41 cellular contexts compared by ENCODE assay signal in the genomic region with DNA sequence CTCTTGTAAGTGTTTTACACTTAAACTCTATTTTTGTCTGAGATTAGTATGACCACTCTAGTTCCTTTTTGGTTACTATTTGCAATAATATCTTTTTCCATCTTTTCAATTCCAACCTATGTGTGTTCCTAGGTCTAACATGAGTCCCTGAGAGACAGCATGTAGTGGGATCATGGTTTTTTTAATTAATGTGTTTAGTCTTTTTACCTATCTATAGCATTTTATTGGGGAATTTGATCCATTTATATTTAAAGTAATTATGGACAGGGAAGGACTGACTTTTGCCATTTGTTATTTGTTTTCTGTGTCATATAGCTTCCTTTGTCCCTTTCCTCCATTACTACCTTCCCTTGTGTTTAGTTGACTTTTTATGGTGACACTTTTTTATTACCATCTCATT. TPM values are rescaled to one million over a fixed set of nuclear protein-coding genes. Genes with fewer than 3 reads are reported as not detected.
"Had no signal": no experiment of that assay in that cellular context is flagged by ENCODE, and none has a peak within 500 bp of the region (broad histone marks: within the 10 kb centered on the region; RNA-seq: fewer than 3 reads in every experiment).

No MANE protein-coding gene starts in this region.

- H3K4me3 Mint-ChIP-seq: activated naive CD4-positive, alpha-beta T cell treated with anti-CD3 and anti-CD28 coated beads for 36 hours; activated naive CD4-positive, alpha-beta T cell treated with anti-CD3 and anti-CD28 coated beads, Interleukin-2, amount 10 ng/mL, durations not matched to agents 7 days and 5 days; activated naive CD4-positive, alpha-beta T cell treated with anti-CD3 and anti-CD28 coated beads, Interleukin-2, amount 50 U/mL, for 24 hours; activated naive CD8-positive, alpha-beta T cell; activated naive CD8-positive, alpha-beta T cell treated with anti-CD3 and anti-CD28 coated beads for 36 hours; activated T-cell treated with anti-CD3 and anti-CD28 coated beads, Interleukin-2, amount 50 U/mL, for 24 hours; activated T-cell treated with anti-CD3 and anti-CD28 coated beads, Interleukin-2, amount 50 U/mL, for 4 hours; activated T-cell treated with anti-CD3 and anti-CD28 coated beads, Interleukin-2, amount 50 U/mL, for 72 hours; activated T-helper 1 cell treated with anti-CD3 and anti-CD28 coated beads, Interleukin-12 subunit alpha, Interleukin-12 subunit beta, Interleukin-2, Interleukin-4 antibody, amounts not matched to agents 30 ng/mL and 10 ng/mL and 1 ng/mL, durations not matched to agents 14 hours and 24 hours and 36 hours; activated T-helper 17 cell treated with anti-CD3 and anti-CD28 coated beads, Interleukin-2, amount 50 U/mL, for 72 hours; brain; central memory CD8-positive, alpha-beta T cell had no signal

- H3K27ac ChIP-seq: adrenal gland, ascending aorta, body of pancreas, brain microvascular endothelial cell, breast epithelium, cardiac muscle cell had no signal

- H3K4me3 ChIP-seq: adrenal gland, ascending aorta, body of pancreas, breast epithelium, cardiac muscle cell had no signal

- H3K27me3 ChIP-seq: adrenal gland, ascending aorta, body of pancreas, brain microvascular endothelial cell, breast epithelium, cardiac muscle cell had no signal

- FAIRE-seq: astrocyte, bronchial epithelial cell had no signal

- H3K27ac Mint-ChIP-seq: activated naive CD4-positive, alpha-beta T cell treated with anti-CD3 and anti-CD28 coated beads for 36 hours; activated naive CD4-positive, alpha-beta T cell treated with anti-CD3 and anti-CD28 coated beads, Interleukin-2, amount 10 ng/mL, durations not matched to agents 7 days and 5 days; activated naive CD4-positive, alpha-beta T cell treated with anti-CD3 and anti-CD28 coated beads, Interleukin-2, amount 50 U/mL, for 24 hours; activated naive CD4-positive, alpha-beta T cell treated with anti-CD3 and anti-CD28 coated beads, Interleukin-2, amount 50 U/mL, for 72 hours; activated naive CD8-positive, alpha-beta T cell; activated naive CD8-positive, alpha-beta T cell treated with anti-CD3 and anti-CD28 coated beads for 36 hours; activated T-cell treated with anti-CD3 and anti-CD28 coated beads, Interleukin-2, amount 50 U/mL, for 24 hours; activated T-cell treated with anti-CD3 and anti-CD28 coated beads, Interleukin-2, amount 50 U/mL, for 72 hours; activated T-helper 1 cell treated with anti-CD3 and anti-CD28 coated beads, Interleukin-12 subunit alpha, Interleukin-12 subunit beta, Interleukin-2, Interleukin-4 antibody, amounts not matched to agents 30 ng/mL and 10 ng/mL and 1 ng/mL, durations not matched to agents 14 hours and 24 hours and 36 hours; activated T-helper 17 cell treated with anti-CD3 and anti-CD28 coated beads, Interleukin-2, amount 50 U/mL, for 72 hours; activated T-helper 2 cell treated with anti-CD3 and anti-CD28 coated beads, Interferon-gamma antibody, Interleukin-2, Interleukin-4, amounts not matched to agents 10 μg/mL and 5 μg/mL and 100 μg/mL, durations not matched to agents 14 hours and 24 hours and 36 hours; brain had no signal

- H3K36me3 ChIP-seq: ascending aorta, brain microvascular endothelial cell, breast epithelium, cardiac muscle cell had no signal

- DNase-seq: activated effector memory CD4-positive, alpha-beta T cell treated with anti-CD3 and anti-CD28 coated beads, Interleukin-2, amount 50 U/mL, for 16 hours; activated effector memory CD4-positive, alpha-beta T cell treated with Interleukin-2 at 50 U/mL for 16 hours; activated gamma-delta T cell; activated gamma-delta T cell treated with Interleukin-2 at 50 U/mL for 16 hours; activated naive CD4-positive, alpha-beta T cell; activated naive CD4-positive, alpha-beta T cell treated with anti-CD3 and anti-CD28 coated beads for 36 hours; activated naive CD4-positive, alpha-beta T cell treated with anti-CD3 and anti-CD28 coated beads, Interleukin-2, amount 10 ng/mL, durations not matched to agents 7 days and 5 days; activated naive CD4-positive, alpha-beta T cell treated with anti-CD3 and anti-CD28 coated beads, Interleukin-2, amount 50 U/mL, for 16 hours; activated naive CD4-positive, alpha-beta T cell treated with Interleukin-2 at 50 U/mL for 16 hours; activated naive CD8-positive, alpha-beta T cell treated with anti-CD3 and anti-CD28 coated beads for 36 hours; activated T-cell treated with anti-CD3 and anti-CD28 coated beads, Interleukin-2, amount 50 U/mL, for 1 hour; activated T-cell treated with anti-CD3 and anti-CD28 coated beads, Interleukin-2, amount 50 U/mL, for 24 hours; activated T-cell treated with anti-CD3 and anti-CD28 coated beads, Interleukin-2, amount 50 U/mL, for 4 hours; activated T-cell treated with anti-CD3 and anti-CD28 coated beads, Interleukin-2, amount 50 U/mL, for 48 hours; activated T-cell treated with anti-CD3 and anti-CD28 coated beads, Interleukin-2, amount 50 U/mL, for 72 hours; adrenal gland; amniotic stem cell; amygdala; anterior cingulate cortex; aorta; body of pancreas; brain microvascular endothelial cell; caudate nucleus; central memory CD4-positive, alpha-beta T cell; cerebellar nuclear complex had no signal

- H3K4me1 Mint-ChIP-seq: brain; central memory CD8-positive, alpha-beta T cell had no signal

- H3K4me1 ChIP-seq: adrenal gland, ascending aorta, body of pancreas, breast epithelium had no signal

- H3K9me3 Mint-ChIP-seq: activated naive CD4-positive, alpha-beta T cell treated with anti-CD3 and anti-CD28 coated beads, Interleukin-2, amount 50 U/mL, for 24 hours; activated naive CD4-positive, alpha-beta T cell treated with anti-CD3 and anti-CD28 coated beads, Interleukin-2, amount 50 U/mL, for 72 hours; activated T-helper 17 cell treated with anti-CD3 and anti-CD28 coated beads, Interleukin-2, amount 50 U/mL, for 72 hours; central memory CD8-positive, alpha-beta T cell had no signal

- H3K36me3 Mint-ChIP-seq: brain had no signal

- H3K27me3 Mint-ChIP-seq: activated naive CD4-positive, alpha-beta T cell treated with anti-CD3 and anti-CD28 coated beads, Interleukin-2, amount 50 U/mL, for 24 hours; activated naive CD8-positive, alpha-beta T cell; activated naive CD8-positive, alpha-beta T cell treated with anti-CD3 and anti-CD28 coated beads for 36 hours; activated T-cell treated with anti-CD3 and anti-CD28 coated beads, Interleukin-2, amount 50 U/mL, for 24 hours; activated T-helper 17 cell treated with anti-CD3 and anti-CD28 coated beads, Interleukin-2, amount 50 U/mL, for 72 hours; central memory CD8-positive, alpha-beta T cell had no signal

- ATAC-seq: activated naive CD4-positive, alpha-beta T cell treated with anti-CD3 and anti-CD28 coated beads, Interleukin-2, amount 50 U/mL, for 72 hours; activated T-cell treated with anti-CD3 and anti-CD28 coated beads, Interleukin-2, amount 50 U/mL, for 4 hours; activated T-cell treated with anti-CD3 and anti-CD28 coated beads, Interleukin-2, amount 50 U/mL, for 72 hours; activated T-helper 17 cell treated with anti-CD3 and anti-CD28 coated beads, Interleukin-2, amount 50 U/mL, for 72 hours; body of pancreas had no signal

- H3K9me3 ChIP-seq: ascending aorta, body of pancreas had no signal

RNA-seq across cellular contexts. Expression of a gene that starts 21.7 kb away (rescaled TPM):
- total RNA-seq: cardiac muscle cell, chondrocyte had no signal
- polyA plus RNA-seq: cardiac muscle cell had no signal

RNA-seq across cellular contexts. Expression of a gene that starts 53.3 kb away (rescaled TPM):
- total RNA-seq: activated naive CD4-positive, alpha-beta T cell treated with anti-CD3 and anti-CD28 coated beads for 36 hours; activated naive CD4-positive, alpha-beta T cell treated with anti-CD3 and anti-CD28 coated beads, Interleukin-2, amount 50 U/mL, for 72 hours; activated naive CD8-positive, alpha-beta T cell treated with anti-CD3 and anti-CD28 coated beads for 36 hours; activated T-cell treated with anti-CD3 and anti-CD28 coated beads, Interleukin-2, amount 50 U/mL, for 4 hours; activated T-cell treated with anti-CD3 and anti-CD28 coated beads, Interleukin-2, amount 50 U/mL, for 72 hours; activated T-helper 1 cell treated with anti-CD3 and anti-CD28 coated beads, Interleukin-12 subunit alpha, Interleukin-12 subunit beta, Interleukin-2, Interleukin-4 antibody, amounts not matched to agents 30 ng/mL and 10 ng/mL and 1 ng/mL, durations not matched to agents 14 hours and 24 hours and 36 hours; activated T-helper 17 cell treated with anti-CD3 and anti-CD28 coated beads, Interleukin-2, amount 50 U/mL, for 72 hours; activated T-helper 2 cell treated with anti-CD3 and anti-CD28 coated beads, Interferon-gamma antibody, Interleukin-2, Interleukin-4, amounts not matched to agents 10 μg/mL and 5 μg/mL and 100 μg/mL, durations not matched to agents 14 hours and 24 hours and 36 hours; aorta; ascending aorta; astrocyte; breast epithelium; bronchial epithelial cell; cardiac muscle cell; cardiac septum; cerebellum; chondrocyte had no signal
- polyA plus RNA-seq: aorta, cardiac muscle cell had no signal
